Comparison of ENCODE assay signal across 1 cellular context in genomic region chr12:64403708-64404469, GRCh38.
TF ChIP-seq lines count a peak whose summit lies in the region.

Gene XPOT, plus strand, starts transcription at chr12:64404392. Its CDS starts 5,644 bp downstream, at chr12:64410036.

TF ChIP-seq in HepG2, 621 proteins besides CTCF, POLR2A, EP300 and RAD21 (continued from another document and continues in another):
- TF ChIP-seq ZNF451 (CRISPR knock-in tag; IDR thresholded peaks at IDR 0.05) = no peak
- no peak for TF ChIP-seq ZBTB1 (CRISPR knock-in tag; IDR thresholded peaks at IDR 0.05; ENCODE audit: borderline replicate concordance)
- no peak for TF ChIP-seq HINFP (CRISPR knock-in tag; IDR thresholded peaks at IDR 0.05; ENCODE audit: low read depth)
- TF ChIP-seq ZNF30 (CRISPR knock-in tag; IDR thresholded peaks at IDR 0.05) = no peak
- TF ChIP-seq KDM5A (IDR thresholded peaks at IDR 0.05; ENCODE audit: borderline replicate concordance, low read length) = no peak
- TF ChIP-seq ZFP82 (CRISPR knock-in tag; IDR thresholded peaks at IDR 0.05; ENCODE audit: borderline replicate concordance) = peak; percentile 37; the same call in 1 of the 2 replicates
- no peak for TF ChIP-seq GPBP1L1 (CRISPR knock-in tag; IDR thresholded peaks at IDR 0.05)
- TF ChIP-seq ZNF577 (CRISPR knock-in tag; IDR thresholded peaks at IDR 0.05; ENCODE audit: borderline replicate concordance, low read depth) = no peak
- no peak for TF ChIP-seq FOSL2 (CRISPR knock-in tag; IDR thresholded peaks at IDR 0.05)
- TF ChIP-seq ZBED4 (CRISPR knock-in tag; IDR thresholded peaks at IDR 0.05; ENCODE audit: borderline replicate concordance) = no peak
- no peak; the same call in 1 of the 2 replicates for TF ChIP-seq USF2 (IDR thresholded peaks at IDR 0.05; ENCODE audit: low read depth, low read length)
- TF ChIP-seq USF2 (CRISPR knock-in tag; IDR thresholded peaks at IDR 0.05; ENCODE audit: borderline replicate concordance) = no peak
- TF ChIP-seq ZSCAN29 (CRISPR knock-in tag; conservative IDR thresholded peaks at IDR 0.05) = no peak
- no peak for TF ChIP-seq ZNF556 (CRISPR knock-in tag; IDR thresholded peaks at IDR 0.05; ENCODE audit: borderline replicate concordance)
- TF ChIP-seq HNRNPLL (IDR thresholded peaks at IDR 0.05; ENCODE audit: low read depth, low read length, poor library complexity, severe bottlenecking) = no peak
- TF ChIP-seq NR2F1 (CRISPR knock-in tag; IDR thresholded peaks at IDR 0.05) = no peak
- TF ChIP-seq ZNF264 (CRISPR knock-in tag; IDR thresholded peaks at IDR 0.05) = 0 out of 2 replicates have a peak, but pooled peaks have one; percentile 34
- no peak for TF ChIP-seq ZNF318 (CRISPR knock-in tag; IDR thresholded peaks at IDR 0.05)
- no peak for TF ChIP-seq ZNF24 (IDR thresholded peaks at IDR 0.05)
- no peak; the same call in 1 of the 2 replicates for TF ChIP-seq ZNF501 (CRISPR knock-in tag; IDR thresholded peaks at IDR 0.05)
- 0 out of 2 replicates have a peak, but pooled peaks have one; percentile 37 for TF ChIP-seq ZNF317 (CRISPR knock-in tag; IDR thresholded peaks at IDR 0.05)
- TF ChIP-seq ZNF740 (CRISPR knock-in tag; IDR thresholded peaks at IDR 0.05) = no peak
- no peak for TF ChIP-seq KMT2A (CRISPR knock-in tag; IDR thresholded peaks at IDR 0.05)
- no peak for TF ChIP-seq ZNF597 (CRISPR knock-in tag; IDR thresholded peaks at IDR 0.05)
- no peak for TF ChIP-seq HIVEP1 (CRISPR knock-in tag; IDR thresholded peaks at IDR 0.05)
- TF ChIP-seq REL (CRISPR knock-in tag; conservative IDR thresholded peaks at IDR 0.05) = no peak
- no peak for TF ChIP-seq ZEB1 (IDR thresholded peaks at IDR 0.05; ENCODE audit: insufficient replicate concordance, low read depth)
- TF ChIP-seq ZBTB10 (CRISPR knock-in tag; IDR thresholded peaks at IDR 0.05; ENCODE audit: borderline replicate concordance) = no peak
- TF ChIP-seq ZNF547 (CRISPR knock-in tag; IDR thresholded peaks at IDR 0.05) = 0 out of 2 replicates have a peak, but pooled peaks have one; percentile 13
- TF ChIP-seq MBD4 (IDR thresholded peaks at IDR 0.05; ENCODE audit: borderline replicate concordance, low read length) = no peak
- no peak for TF ChIP-seq ZNF782 (CRISPR knock-in tag; IDR thresholded peaks at IDR 0.05; ENCODE audit: borderline replicate concordance)
- no peak for TF ChIP-seq SP1 (IDR thresholded peaks at IDR 0.05)
- peak; percentile 52; the same call in 1 of the 2 replicates for TF ChIP-seq SP1 (CRISPR knock-in tag; IDR thresholded peaks at IDR 0.05)
- peak; percentile 42; the same call in 1 of the 2 replicates for TF ChIP-seq TFDP1 (CRISPR knock-in tag; IDR thresholded peaks at IDR 0.05; ENCODE audit: borderline replicate concordance)
- no peak for TF ChIP-seq ZNF768 (CRISPR knock-in tag; IDR thresholded peaks at IDR 0.05)
- TF ChIP-seq RFX1 (IDR thresholded peaks at IDR 0.05) = no peak
